12 cellular contexts compared by ENCODE assay signal in the genomic region with DNA sequence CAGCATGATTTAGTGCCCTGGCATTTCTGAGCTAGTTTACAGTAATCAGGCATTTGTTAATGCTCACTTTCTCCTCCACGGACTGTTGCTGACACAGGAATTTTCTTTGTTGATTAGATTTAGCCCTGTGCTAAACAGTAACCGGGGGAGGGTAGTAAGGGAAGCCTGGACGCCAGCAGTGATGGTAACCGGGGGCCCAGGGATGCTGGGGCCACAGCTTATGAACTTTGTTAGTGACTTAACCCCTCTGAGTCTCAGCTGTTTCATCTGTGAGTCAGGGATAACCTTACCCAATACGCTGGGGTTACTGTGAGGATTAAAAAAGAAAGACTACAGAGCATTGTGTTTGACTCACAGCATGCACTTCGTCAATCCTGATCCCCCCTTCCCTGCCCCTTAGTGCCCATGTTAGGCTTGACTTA. TPM values are rescaled to one million over a fixed set of nuclear protein-coding genes. Genes with fewer than 3 reads are reported as not detected.
DNase-seq lines count a peak whose midpoint lies in the region; ATAC-seq and TF ChIP-seq lines count a peak whose summit lies in the region.
"Had no signal": no experiment of that assay in that cellular context is flagged by ENCODE, and none has a peak within 500 bp of the region (broad histone marks: within the 10 kb centered on the region; RNA-seq: fewer than 3 reads in every experiment).

No MANE protein-coding gene starts in this region.

- intact Hi-C loops in transverse colon (cut with DNase I; ENCODE audit: low total_unique reads): no loop called here
- intact Hi-C loops in left ventricle myocardium superior (cut with micrococcal nuclease): no loop called here

- H3K9me3 ChIP-seq in transverse colon (no peaks in the 10 kb centered on the region), MM.1S (replicated peaks; ENCODE audit: insufficient read depth, low read length) (no peaks in the 10 kb centered on the region)
- H3K9me3 ChIP-seq: suprapubic skin had no signal

- no peaks in the 10 kb centered on the region for H3K79me2 ChIP-seq in MM.1S (ENCODE audit: low read length)

- peak; percentile 45 for TF ChIP-seq EP300 in transverse colon (IDR thresholded peaks at IDR 0.05; ENCODE audit: low read depth)

- peak; percentile 25 for DNase-seq in activated CD8-positive, alpha-beta memory T cell treated with anti-CD3 and anti-CD28 coated beads, Interleukin-2, amount 50 U/mL, for 48 hours
- DNase-seq in activated CD8-positive, alpha-beta memory T cell treated with anti-CD3 and anti-CD28 coated beads, Interleukin-2, amount 50 U/mL, for 4 hours: no peak
- DNase-seq in cardiac fibroblast (ENCODE audit: low read depth in 2 of 2) (peak; percentile 78 to 91), left kidney (ENCODE audit: low read depth, low spot score) (peak; percentile 80), transverse colon (no peak), MM.1S (no peak), epidermal melanocyte (ENCODE audit: insufficient read length, low spot score) (no peak), left ventricle myocardium superior (no peak)
- DNase-seq: GDM1; NCI-H1048; stimulated activated CD4-positive, alpha-beta T cell treated with anti-CD3 and anti-CD28 coated beads, Interleukin-2, amount 100 ng/mL, for 48 hours had no signal

- H3K36me3 ChIP-seq in transverse colon: no peaks in the 10 kb centered on the region
- H3K36me3 ChIP-seq in MM.1S (replicated peaks; ENCODE audit: insufficient read depth, low read length): no peaks in the 10 kb centered on the region
- H3K36me3 ChIP-seq: suprapubic skin had no signal

- no peak overlapping the region for H2AFZ ChIP-seq in MM.1S (ENCODE audit: low read length)

- H3F3A ChIP-seq in MM.1S (ENCODE audit: insufficient read depth, low read length): no peaks in the 10 kb centered on the region

- no peaks in the 10 kb centered on the region for H4K20me1 ChIP-seq in MM.1S (ENCODE audit: insufficient read depth, low read length)

- H3K9me2 ChIP-seq in MM.1S (replicated peaks; ENCODE audit: insufficient read depth, low read length): no peaks in the 10 kb centered on the region

- peaks cover 4 to 29% (median 16%) of the 10 kb centered on the region in 4 donors for H3K4me1 ChIP-seq in transverse colon
- H3K4me1 ChIP-seq in MM.1S (ENCODE audit: low read length): no peaks in the 10 kb centered on the region

- no peak for TF ChIP-seq CTCF in cardiac fibroblast (IDR thresholded peaks at IDR 0.05; ENCODE audit: low read depth, low read length)
- TF ChIP-seq CTCF in transverse colon (IDR thresholded peaks at IDR 0.05): no peak
- TF ChIP-seq CTCF in MM.1S (IDR thresholded peaks at IDR 0.05; ENCODE audit: low read length): no peak

- no peak overlapping the region for H3K4me3 ChIP-seq in cardiac fibroblast (replicated peaks in 1 of 2; ENCODE audit: low read depth in 2 of 2, low read length in 2 of 2)
- H3K4me3 ChIP-seq in transverse colon: no peak overlapping the region
- no peak overlapping the region for H3K4me3 ChIP-seq in MM.1S (ENCODE audit: low read length)
- H3K4me3 ChIP-seq: suprapubic skin had no signal

- 53% methylated on average over 6 of the region's 6 CpGs; no CpG with 5 or more reads in 1 of the 2 donors for WGBS in transverse colon (ENCODE audit: low coverage in 1 of 2), 2 donors

- TF ChIP-seq POLR2A in transverse colon (IDR thresholded peaks at IDR 0.05): no peak

- H3K27me3 ChIP-seq in transverse colon: no peaks in the 10 kb centered on the region
- H3K27me3 ChIP-seq in MM.1S (replicated peaks; ENCODE audit: insufficient read depth, low read length): no peaks in the 10 kb centered on the region
- H3K27me3 ChIP-seq: suprapubic skin had no signal

- no peak overlapping the region for H3K4me2 ChIP-seq in MM.1S (ENCODE audit: low read depth, low read length)

- no peak overlapping the region for H3K9ac ChIP-seq in MM.1S (ENCODE audit: low read length)

- H3K27ac ChIP-seq in transverse colon: peak overlapping the region; percentile 50 to 69 (median 65)
- H3K27ac ChIP-seq in MM.1S (ENCODE audit: low read length): no peak overlapping the region

- in situ Hi-C loops in transverse colon (cut with MboI; ENCODE audit: low pct_ligation_motif_present in 1 of 4, low pct_unique_long_range_greater_than_20kb in 1 of 4, low sequenced_read_pairs in 3 of 4): no loop called here

- no peak for ATAC-seq in left ventricle myocardium superior

RNA-seq across cellular contexts. Expression of a gene that starts 33.5 kb away (rescaled TPM):
- total RNA-seq in transverse colon: 10 to 100 TPM in 1 of 4 donors, 1 to 10 TPM in 3; 3.3 to 16.5 (median 5.8) TPM
- total RNA-seq in left ventricle myocardium superior: 0.69 TPM

Comparison
In these comparisons a context has a peak if more than half of its experiments do, and no peak if none do; other contexts are left out.
1. DNase-seq: peak in activated CD8-positive, alpha-beta memory T cell treated with anti-CD3 and anti-CD28 coated beads, Interleukin-2, amount 50 U/mL, for 48 hours (single experiment), cardiac fibroblast (2 of 2) and left kidney (single experiment); none in activated CD8-positive, alpha-beta memory T cell treated with anti-CD3 and anti-CD28 coated beads, Interleukin-2, amount 50 U/mL, for 4 hours (single experiment), transverse colon (single experiment), MM.1S (single experiment), epidermal melanocyte (single experiment) and left ventricle myocardium superior (single experiment).